Comparison of ENCODE assay signal across 8 cellular contexts in genomic region chr3:50088725-50089602, GRCh38. TPM values are rescaled to one million over a fixed set of nuclear protein-coding genes. Genes with fewer than 3 reads are reported as not detected.
DNase-seq lines count a peak whose midpoint lies in the region; ATAC-seq, FAIRE-seq and TF ChIP-seq lines count a peak whose summit lies in the region.

TSS of gene RBM5 (plus strand) at chr3:50088919. CDS start at chr3:50090435, 1,516 bp downstream.

- H3K27ac Mint-ChIP-seq in activated T-cell treated with anti-CD3 and anti-CD28 coated beads, Interleukin-2, amount 50 U/mL, for 72 hours: peak within 1 kb of the TSS; percentile 98

- H3K27me3 ChIP-seq in esophagus muscularis mucosa (no peaks in the 10 kb centered on the region), muscle layer of duodenum (ENCODE audit: low read depth, low read length) (no peaks in the 10 kb centered on the region)

- H3K9me3 Mint-ChIP-seq in activated T-cell treated with anti-CD3 and anti-CD28 coated beads, Interleukin-2, amount 50 U/mL, for 72 hours: no peaks in the 10 kb centered on the region

- H3K36me3 ChIP-seq in esophagus muscularis mucosa (peaks cover 27 to 37% (median 33%) of the 10 kb centered on the region in 4 donors), muscle layer of duodenum (ENCODE audit: control insufficient read depth in 1 of 2, insufficient read depth in 2 of 2, low read length in 2 of 2) (peaks cover 29 to 30% of the 10 kb centered on the region in 2 donors)

- H3K27ac ChIP-seq in esophagus muscularis mucosa (replicated peaks in 1 of 4): peak within 1 kb of the TSS; percentile 95 to 98 (median 96)
- peak within 1 kb of the TSS; percentile 98 for H3K27ac ChIP-seq in muscle layer of duodenum (ENCODE audit: low read length)

- H3K4me1 ChIP-seq in esophagus muscularis mucosa (peaks cover 16 to 29% (median 27%) of the 10 kb centered on the region in 4 donors), muscle layer of duodenum (ENCODE audit: control insufficient read depth in 1 of 2, insufficient read depth in 2 of 2, low read length in 2 of 2) (peaks cover 10 to 22% of the 10 kb centered on the region in 2 donors)

- TF ChIP-seq POLR2A in esophagus muscularis mucosa (IDR thresholded peaks at IDR 0.05; ENCODE audit: low read depth): peak; percentile 62

- DNase-seq in DMS153 treated with DMSO at 0.1 percent for 48 hours (lab: John Stamatoyannopoulos, UW; ENCODE audit: unreplicated experiment): peak; percentile 34
- DNase-seq in KG1 (lab: John Stamatoyannopoulos, UW): peak; percentile 86
- peak; percentile 81 for DNase-seq in RCC 7860 (ENCODE audit: low spot score)
- peak; percentile 93 to 97 for DNase-seq in activated T-cell treated with anti-CD3 and anti-CD28 coated beads, Interleukin-2, amount 50 U/mL, for 72 hours
- peak; percentile 98 for DNase-seq in esophagus muscularis mucosa (ENCODE audit: extremely low spot score)
- peak; percentile 87 to 88 for DNase-seq in stimulated activated CD8-positive, alpha-beta memory T cell treated with anti-CD3 and anti-CD28 coated beads, Interleukin-7, amount 100 ng/mL, for 4 hours (ENCODE audit: low read depth in 2 of 2)

- H3K27me3 Mint-ChIP-seq in activated T-cell treated with anti-CD3 and anti-CD28 coated beads, Interleukin-2, amount 50 U/mL, for 72 hours (ENCODE audit: low read depth): no peaks in the 10 kb centered on the region

- peaks cover 15 to 26% of the 10 kb centered on the region in 2 donors for H3K36me3 Mint-ChIP-seq in activated T-cell treated with anti-CD3 and anti-CD28 coated beads, Interleukin-2, amount 50 U/mL, for 72 hours (ENCODE audit: insufficient read depth in 2 of 2)

- peak in 1 of 3 experiments; percentile 21 for TF ChIP-seq CTCF in esophagus muscularis mucosa (IDR thresholded peaks at IDR 0.05)

- intact Hi-C loops in esophagus muscularis mucosa (cut with DNase I): loop anchor here (2.0 to 5.0 kb wide), 2 partner anchors 150 to 232 kb away; partner anchors contain the start of gene TRAIP

- FAIRE-seq in RCC 7860 (lab: Jason Lieb, UNC): peak; percentile 72

- peak within 1 kb of the TSS; percentile 95 for H3K4me3 Mint-ChIP-seq in activated T-cell treated with anti-CD3 and anti-CD28 coated beads, Interleukin-2, amount 50 U/mL, for 72 hours

- TF ChIP-seq EP300 in esophagus muscularis mucosa (IDR thresholded peaks at IDR 0.05): no peak

- WGBS in esophagus muscularis mucosa: 0% methylated on average over 17 of the region's 61 CpGs

- peaks cover 39% of the 10 kb centered on the region for H3K4me1 Mint-ChIP-seq in activated T-cell treated with anti-CD3 and anti-CD28 coated beads, Interleukin-2, amount 50 U/mL, for 72 hours (ENCODE audit: low read depth)

- ATAC-seq in GM21717 (IDR thresholded peaks at IDR 0.05; ENCODE audit: unreplicated experiment): peak; percentile 97
- peak; percentile 100 for ATAC-seq in activated T-cell treated with anti-CD3 and anti-CD28 coated beads, Interleukin-2, amount 50 U/mL, for 72 hours (replicated peaks in 1 of 2)

- peak within 1 kb of the TSS; percentile 83 to 97 (median 96) for H3K4me3 ChIP-seq in esophagus muscularis mucosa
- peak within 1 kb of the TSS; percentile 97 to 98 for H3K4me3 ChIP-seq in muscle layer of duodenum (ENCODE audit: low read depth in 1 of 2, low read length in 2 of 2)

- H3K9me3 ChIP-seq in esophagus muscularis mucosa: no peaks in the 10 kb centered on the region
- no peaks in the 10 kb centered on the region for H3K9me3 ChIP-seq in muscle layer of duodenum (ENCODE audit: control insufficient read depth in 1 of 2, low read length in 2 of 2)

RNA-seq across cellular contexts. Expression of gene RBM5, which starts in this region (rescaled TPM):
- total RNA-seq in activated T-cell treated with anti-CD3 and anti-CD28 coated beads, Interleukin-2, amount 50 U/mL, for 72 hours: 100 to 1,000 TPM; 172 to 179 TPM
- 100 to 1,000 TPM in 2 of 4 donors, 10 to 100 TPM in 2; 78.0 to 161 (median 95.8) TPM for total RNA-seq in esophagus muscularis mucosa

Comparison
In these comparisons a context has a peak if more than half of its experiments do, and no peak if none do; other contexts are left out.
1. Peak in every context shown above with its lines: DNase-seq, ATAC-seq, H3K4me3 ChIP-seq and H3K27ac ChIP-seq.
2. DNase-seq: peak in every context shown above with its lines; median percentile 98 in esophagus muscularis mucosa; 95 in activated T-cell treated with anti-CD3 and anti-CD28 coated beads, Interleukin-2, amount 50 U/mL, for 72 hours; 88 in stimulated activated CD8-positive, alpha-beta memory T cell treated with anti-CD3 and anti-CD28 coated beads, Interleukin-7, amount 100 ng/mL, for 4 hours; 86 in KG1; 81 in RCC 7860; 34 in DMS153 treated with DMSO at 0.1 percent for 48 hours.